Comparison of ENCODE assay signal across 1 cellular context in the genomic region with DNA sequence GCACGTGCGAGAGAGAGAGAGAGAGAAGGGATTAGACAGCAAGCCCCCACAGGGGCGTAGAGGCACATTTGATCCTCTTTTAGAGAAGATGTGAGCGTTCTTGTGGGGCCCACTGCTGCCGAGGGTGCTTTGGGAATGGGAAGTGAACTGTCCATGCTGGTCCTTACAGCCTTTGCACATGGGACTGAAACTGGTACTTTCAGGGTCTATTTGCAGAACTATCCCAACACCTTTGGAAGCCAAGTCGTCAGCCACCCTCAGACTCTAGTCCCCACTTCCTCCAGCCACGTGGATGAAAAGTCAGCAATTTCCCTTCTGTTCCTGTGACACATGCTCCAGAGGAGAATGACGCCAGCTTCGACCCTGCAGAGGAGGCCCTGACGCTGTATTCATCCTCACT.
TF ChIP-seq lines count a peak whose summit lies in the region.

No MANE protein-coding gene starts in this region.

TF ChIP-seq in HepG2, 621 proteins besides CTCF, POLR2A, EP300 and RAD21:
- TF ChIP-seq MNT (IDR thresholded peaks at IDR 0.05) = 0 out of 2 replicates have a peak, but pooled peaks have one; percentile 13
- TF ChIP-seq, protein P1, sequence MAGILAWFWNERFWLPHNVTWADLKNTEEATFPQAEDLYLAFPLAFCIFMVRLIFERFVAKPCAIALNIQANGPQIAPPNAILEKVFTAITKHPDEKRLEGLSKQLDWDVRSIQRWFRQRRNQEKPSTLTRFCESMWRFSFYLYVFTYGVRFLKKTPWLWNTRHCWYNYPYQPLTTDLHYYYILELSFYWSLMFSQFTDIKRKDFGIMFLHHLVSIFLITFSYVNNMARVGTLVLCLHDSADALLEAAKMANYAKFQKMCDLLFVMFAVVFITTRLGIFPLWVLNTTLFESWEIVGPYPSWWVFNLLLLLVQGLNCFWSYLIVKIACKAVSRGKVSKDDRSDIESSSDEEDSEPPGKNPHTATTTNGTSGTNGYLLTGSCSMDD (CRISPR knock-in tag; IDR thresholded peaks at IDR 0.05) = no peak
